Comparison of ENCODE assay signal across 28 cellular contexts in genomic region chr7:91872928-91873327, GRCh38.
"Had no signal": no experiment of that assay in that cellular context is flagged by ENCODE, and none has a peak within 500 bp of the region (broad histone marks: within the 10 kb centered on the region; RNA-seq: fewer than 3 reads in every experiment).

No MANE protein-coding gene starts in this region.

- H3K36me3 ChIP-seq: prostate gland, thoracic aorta had no signal

- H3K9ac ChIP-seq: neural progenitor cell, parathyroid adenoma had no signal

- H3K4me3 Mint-ChIP-seq: mesothelial cell of epicardium; naive B cell; natural killer cell; nephron progenitor cell; neural progenitor cell; stimulated activated effector memory CD8-positive, alpha-beta T cell treated with anti-CD3 and anti-CD28 coated beads, Interleukin-12 subunit alpha, Interleukin-12 subunit beta, amount 100 ng/mL, for 72 hours; stimulated activated naive CD8-positive, alpha-beta T cell treated with anti-CD3 and anti-CD28 coated beads, Interleukin-15, Interleukin-2, amounts not matched to agents 100 ng/mL and 50 ng/mL, for 24 hours had no signal

- H3K27me3 Mint-ChIP-seq: naive B cell; stimulated activated naive CD8-positive, alpha-beta T cell treated with anti-CD3 and anti-CD28 coated beads, Interleukin-15, Interleukin-2, amounts not matched to agents 100 ng/mL and 50 ng/mL, for 24 hours had no signal

- H3K9me3 ChIP-seq: left ventricle myocardium inferior, neutrophil, prostate gland, sigmoid colon, spleen, suprapubic skin, thoracic aorta, tibial artery, upper lobe of right lung had no signal

- H3K27ac Mint-ChIP-seq: mesothelial cell of epicardium; naive B cell; nephron progenitor cell; neural progenitor cell; stimulated activated effector memory CD8-positive, alpha-beta T cell treated with anti-CD3 and anti-CD28 coated beads, Interleukin-12 subunit alpha, Interleukin-12 subunit beta, amount 100 ng/mL, for 72 hours; stimulated activated naive CD8-positive, alpha-beta T cell treated with anti-CD3 and anti-CD28 coated beads, Interleukin-15, Interleukin-2, amounts not matched to agents 100 ng/mL and 50 ng/mL, for 24 hours had no signal

- H3K4me1 Mint-ChIP-seq: mesothelial cell of epicardium, neural progenitor cell had no signal

- DNase-seq: islet precursor cell; left ventricle myocardium inferior; mesendoderm; naive B cell; natural killer cell; nephron progenitor cell; occipital lobe; retina; right cardiac atrium; sigmoid colon; small intestine; spleen; stimulated activated CD4-positive, alpha-beta T cell treated with anti-CD3 and anti-CD28 coated beads, Interleukin-4, amount 100 ng/mL, for 24 hours; stimulated activated naive CD4-positive, alpha-beta T cell; tibial artery; trophoblast cell; upper lobe of right lung had no signal

- H3K4me2 ChIP-seq: neural progenitor cell had no signal

- FAIRE-seq: small intestine, urothelium cell line had no signal

- H3K27ac ChIP-seq: left ventricle myocardium inferior, neural progenitor cell, neutrophil, parathyroid adenoma, prostate gland, sigmoid colon, spleen, suprapubic skin, thoracic aorta, tibial artery, upper lobe of right lung had no signal

- H3K9me3 Mint-ChIP-seq: mesothelial cell of epicardium; naive B cell; natural killer cell; nephron progenitor cell; neural progenitor cell; stimulated activated effector memory CD8-positive, alpha-beta T cell treated with anti-CD3 and anti-CD28 coated beads, Interleukin-12 subunit alpha, Interleukin-12 subunit beta, amount 100 ng/mL, for 72 hours; stimulated activated naive CD8-positive, alpha-beta T cell treated with anti-CD3 and anti-CD28 coated beads, Interleukin-15, Interleukin-2, amounts not matched to agents 100 ng/mL and 50 ng/mL, for 24 hours had no signal

- ATAC-seq: natural killer cell; right cardiac atrium; stimulated activated effector memory CD8-positive, alpha-beta T cell treated with anti-CD3 and anti-CD28 coated beads, Interleukin-12 subunit alpha, Interleukin-12 subunit beta, amount 100 ng/mL, for 72 hours; upper lobe of right lung had no signal

- H3K4me3 ChIP-seq: left ventricle myocardium inferior, lung, neural progenitor cell, prostate gland, sigmoid colon, spleen, suprapubic skin, thoracic aorta, tibial artery, upper lobe of right lung had no signal

- H3K4me1 ChIP-seq: neural progenitor cell, parathyroid adenoma, prostate gland, sigmoid colon, suprapubic skin, upper lobe of right lung had no signal
